31 cellular contexts compared by ENCODE assay signal in the genomic region with DNA sequence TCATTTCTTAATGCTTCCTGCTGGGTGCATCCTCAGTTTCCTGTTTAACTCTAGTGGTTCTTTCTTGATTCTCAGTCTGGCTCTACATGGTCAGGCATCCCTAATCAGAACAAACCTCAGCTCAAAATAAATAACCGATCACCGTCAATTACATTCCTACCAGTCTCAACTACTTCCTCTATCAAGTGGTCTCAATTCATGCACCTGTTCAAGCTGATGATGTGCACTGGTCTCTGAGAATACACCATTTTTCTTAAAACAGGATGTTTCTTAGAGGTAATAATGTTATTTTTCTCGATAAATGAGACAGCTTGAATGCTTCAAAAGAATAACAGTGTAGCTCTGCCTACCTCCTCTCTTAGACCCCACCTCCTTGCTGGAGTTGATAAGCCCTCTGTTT.
"Had no signal": no experiment of that assay in that cellular context is flagged by ENCODE, and none has a peak within 500 bp of the region (broad histone marks: within the 10 kb centered on the region; RNA-seq: fewer than 3 reads in every experiment).

No MANE protein-coding gene starts in this region.

- H2AFZ ChIP-seq: hepatocyte had no signal

- H3K79me2 ChIP-seq: hepatocyte had no signal

- H3K27me3 Mint-ChIP-seq: dendritic cell treated with granulocyte-macrophage colony-stimulating factor and Interleukin-4, amounts not matched to agents 40 ng/mL and 50 ng/mL, for 4 days had no signal

- H3K4me3 Mint-ChIP-seq: dendritic cell treated with granulocyte-macrophage colony-stimulating factor and Interleukin-4, amounts not matched to agents 40 ng/mL and 50 ng/mL, for 4 days; endodermal cell; mesothelial cell of epicardium; natural killer cell; stimulated activated effector memory CD8-positive, alpha-beta T cell treated with anti-CD3 and anti-CD28 coated beads, Interleukin-12 subunit alpha, Interleukin-12 subunit beta, amount 100 ng/mL, for 72 hours had no signal

- H3K4me1 ChIP-seq: gastrocnemius medialis, heart left ventricle, left lung, psoas muscle, sigmoid colon, transverse colon, upper lobe of right lung, uterus had no signal

- H3K4me2 ChIP-seq: hepatocyte had no signal

- DNase-seq: effector CD8-positive, alpha-beta T cell; endodermal cell; foreskin fibroblast; gastrocnemius medialis; heart left ventricle; kidney; left cardiac atrium; left lung; mesenchymal stem cell; mucosa of descending colon; natural killer cell; occipital lobe; ovary; posterior cingulate gyrus; psoas muscle; right cardiac atrium; sigmoid colon; stimulated activated CD4-positive, alpha-beta T cell treated with anti-CD3 and anti-CD28 coated beads, Interleukin-2, amount 100 ng/mL, for 24 hours; stimulated activated CD4-positive, alpha-beta T cell treated with anti-CD3 and anti-CD28 coated beads, Interleukin-4, amount 100 ng/mL, for 24 hours; stimulated activated naive CD8-positive, alpha-beta T cell treated with anti-CD3 and anti-CD28 coated beads, Interleukin-15, Interleukin-2, amounts not matched to agents 100 U/mL and 50 U/mL, for 24 hours; substantia nigra; transverse colon; upper lobe of right lung; uterus had no signal

- H3K36me3 ChIP-seq: gastrocnemius medialis, heart left ventricle, left lung, ovary, sigmoid colon, thoracic aorta, transverse colon, upper lobe of right lung, uterus had no signal

- H3K9me3 ChIP-seq: gastrocnemius medialis, heart left ventricle, mucosa of descending colon, ovary, psoas muscle, sigmoid colon, thoracic aorta, transverse colon, upper lobe of right lung, uterus had no signal

- H3K36me3 Mint-ChIP-seq: mesothelial cell of epicardium; natural killer cell; stimulated activated effector memory CD8-positive, alpha-beta T cell treated with anti-CD3 and anti-CD28 coated beads, Interleukin-12 subunit alpha, Interleukin-12 subunit beta, amount 100 ng/mL, for 72 hours had no signal

- ATAC-seq: esophagus mucosa; gastrocnemius medialis; heart left ventricle; left cardiac atrium; left lung; mucosa of descending colon; natural killer cell; psoas muscle; right cardiac atrium; stimulated activated effector memory CD8-positive, alpha-beta T cell treated with anti-CD3 and anti-CD28 coated beads, Interleukin-12 subunit alpha, Interleukin-12 subunit beta, amount 100 ng/mL, for 72 hours; stimulated activated naive CD8-positive, alpha-beta T cell treated with anti-CD3 and anti-CD28 coated beads, Interleukin-15, Interleukin-2, amounts not matched to agents 100 U/mL and 50 U/mL, for 24 hours; upper lobe of right lung had no signal

- H3K27me3 ChIP-seq: gastrocnemius medialis, heart left ventricle, hepatocyte, left lung, ovary, sigmoid colon, transverse colon, upper lobe of right lung, uterus had no signal

- H3K4me3 ChIP-seq: gastrocnemius medialis, heart left ventricle, hepatocyte, left lung, mucosa of descending colon, ovary, psoas muscle, sigmoid colon, thoracic aorta, transverse colon, upper lobe of right lung, uterus had no signal

- H3K4me1 Mint-ChIP-seq: endodermal cell; mesothelial cell of epicardium; stimulated activated effector memory CD8-positive, alpha-beta T cell treated with anti-CD3 and anti-CD28 coated beads, Interleukin-12 subunit alpha, Interleukin-12 subunit beta, amount 100 ng/mL, for 72 hours had no signal

- H3K27ac Mint-ChIP-seq: dendritic cell treated with granulocyte-macrophage colony-stimulating factor and Interleukin-4, amounts not matched to agents 40 ng/mL and 50 ng/mL, for 4 days; endodermal cell; mesothelial cell of epicardium; natural killer cell; stimulated activated effector memory CD8-positive, alpha-beta T cell treated with anti-CD3 and anti-CD28 coated beads, Interleukin-12 subunit alpha, Interleukin-12 subunit beta, amount 100 ng/mL, for 72 hours had no signal

- H3K27ac ChIP-seq: epithelial cell of prostate, gastrocnemius medialis, heart left ventricle, hepatocyte, left lung, ovary, psoas muscle, sigmoid colon, thoracic aorta, transverse colon, upper lobe of right lung, uterus had no signal
